In the genomic region with DNA sequence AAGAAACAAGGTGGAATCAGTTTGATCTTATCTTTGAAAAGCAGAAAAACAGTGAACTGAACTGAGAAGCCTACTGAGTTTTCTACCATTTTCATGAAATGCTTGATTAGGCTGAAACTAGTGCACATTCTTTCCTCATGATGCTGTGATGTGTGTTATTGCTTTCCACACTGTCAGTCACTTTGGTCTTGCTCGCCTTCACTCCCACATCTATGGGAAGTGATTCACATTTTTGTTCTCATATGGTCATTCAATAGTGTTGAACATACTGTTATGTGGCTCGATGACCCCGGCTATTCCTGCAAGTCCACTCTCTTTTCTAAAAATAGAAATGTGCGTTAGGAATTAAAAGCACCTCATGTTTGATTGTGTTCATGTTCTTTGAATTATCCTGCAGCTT, we compare ENCODE assay signal across 12 cellular contexts.
A peak's percentile ranks its signal among the peaks of the same experiment; 100 is the strongest.
DNase-seq lines count a peak whose midpoint lies in the region; ATAC-seq and TF ChIP-seq lines count a peak whose summit lies in the region.
"Had no signal": no experiment of that assay in that cellular context is flagged by ENCODE, and none has a peak within 500 bp of the region (broad histone marks: within the 10 kb centered on the region; RNA-seq: fewer than 3 reads in every experiment).

No MANE protein-coding gene starts in this region.

- DNase-seq in AG08395 (ENCODE audit: low spot score) (peak; percentile 68), NCI-H226 (peak; percentile 81), dermis microvascular lymphatic vessel endothelial cell (ENCODE audit: low read depth in 2 of 2) (peak; percentile 79 to 95), left lung (no peak), anterior cingulate cortex (lab: John Stamatoyannopoulos, UW) (no peak)
- DNase-seq in activated CD4-positive, alpha-beta T cell treated with anti-CD3 and anti-CD28 coated beads, Interleukin-2, amount 10 ng/mL, durations not matched to agents 7 days and 5 days = no peak
- DNase-seq: ACHN; activated CD8-positive, alpha-beta T cell treated with anti-CD3 and anti-CD28 coated beads for 36 hours; natural killer cell; T-helper 2 cell had no signal

- no peaks in the 10 kb centered on the region for H3K4me1 ChIP-seq in left lung

- ATAC-seq in left lung (peak; percentile 45), HG02759 (IDR thresholded peaks at IDR 0.05; ENCODE audit: unreplicated experiment) (no peak), GM18858 (IDR thresholded peaks at IDR 0.05; ENCODE audit: unreplicated experiment) (no peak)
- ATAC-seq: activated CD8-positive, alpha-beta T cell treated with anti-CD3 and anti-CD28 coated beads for 36 hours; natural killer cell had no signal

- H3K9me3 ChIP-seq in left lung = no peaks in the 10 kb centered on the region

- no peaks in the 10 kb centered on the region for H3K36me3 Mint-ChIP-seq in activated CD4-positive, alpha-beta T cell treated with anti-CD3 and anti-CD28 coated beads, Interleukin-2, amount 10 ng/mL, durations not matched to agents 7 days and 5 days (ENCODE audit: low read depth)
- H3K36me3 Mint-ChIP-seq: natural killer cell had no signal

- H3K4me3 ChIP-seq in left lung = no peak overlapping the region

- H3K27ac ChIP-seq in left lung = no peak overlapping the region

- peaks cover 8% of the 10 kb centered on the region for H3K4me1 Mint-ChIP-seq in activated CD4-positive, alpha-beta T cell treated with anti-CD3 and anti-CD28 coated beads, Interleukin-2, amount 10 ng/mL, durations not matched to agents 7 days and 5 days
- H3K4me1 Mint-ChIP-seq: natural killer cell had no signal

- intact Hi-C loops in left lung (cut with DNase I) = no loop called here

- no peaks in the 10 kb centered on the region for H3K27me3 Mint-ChIP-seq in activated CD4-positive, alpha-beta T cell treated with anti-CD3 and anti-CD28 coated beads, Interleukin-2, amount 10 ng/mL, durations not matched to agents 7 days and 5 days
- H3K27me3 Mint-ChIP-seq: activated CD8-positive, alpha-beta T cell treated with anti-CD3 and anti-CD28 coated beads for 36 hours had no signal

- POLR2A ChIA-PET in activated CD4-positive, alpha-beta T cell treated with anti-CD3 and anti-CD28 coated beads, Interleukin-2, amount 10 ng/mL, durations not matched to agents 7 days and 5 days (lab: Charles Lee) = no interaction called here

- H3K9me3 Mint-ChIP-seq in activated CD4-positive, alpha-beta T cell treated with anti-CD3 and anti-CD28 coated beads, Interleukin-2, amount 10 ng/mL, durations not matched to agents 7 days and 5 days = no peaks in the 10 kb centered on the region
- H3K9me3 Mint-ChIP-seq: activated CD8-positive, alpha-beta T cell treated with anti-CD3 and anti-CD28 coated beads for 36 hours; natural killer cell had no signal

- CTCF ChIA-PET in activated CD4-positive, alpha-beta T cell treated with anti-CD3 and anti-CD28 coated beads, Interleukin-2, amount 10 ng/mL, durations not matched to agents 7 days and 5 days (lab: Charles Lee) = interaction anchor here (1.6 kb wide), 1 partner anchor 15 kb away, joined by 4 read pairs; no protein-coding TSS in a partner anchor

- no peak overlapping the region for H3K27ac Mint-ChIP-seq in activated CD4-positive, alpha-beta T cell treated with anti-CD3 and anti-CD28 coated beads, Interleukin-2, amount 10 ng/mL, durations not matched to agents 7 days and 5 days
- H3K27ac Mint-ChIP-seq: activated CD8-positive, alpha-beta T cell treated with anti-CD3 and anti-CD28 coated beads for 36 hours; natural killer cell had no signal

- no peaks in the 10 kb centered on the region for H3K27me3 ChIP-seq in left lung

- no peaks in the 10 kb centered on the region for H3K36me3 ChIP-seq in left lung

- H3K4me3 Mint-ChIP-seq in activated CD4-positive, alpha-beta T cell treated with anti-CD3 and anti-CD28 coated beads, Interleukin-2, amount 10 ng/mL, durations not matched to agents 7 days and 5 days = no peak overlapping the region
- H3K4me3 Mint-ChIP-seq: activated CD8-positive, alpha-beta T cell treated with anti-CD3 and anti-CD28 coated beads for 36 hours; natural killer cell had no signal

- no peak for TF ChIP-seq CTCF in left lung (IDR thresholded peaks at IDR 0.05)

Comparison
In these comparisons a context has a peak if more than half of its experiments do, and no peak if none do; other contexts are left out.
1. DNase-seq: peak in AG08395 (single experiment), NCI-H226 (single experiment) and dermis microvascular lymphatic vessel endothelial cell (2 of 2); none in left lung (0 of 2), anterior cingulate cortex (0 of 58) and activated CD4-positive, alpha-beta T cell treated with anti-CD3 and anti-CD28 coated beads, Interleukin-2, amount 10 ng/mL, durations not matched to agents 7 days and 5 days (single experiment).